21 cellular contexts compared by ENCODE assay signal in the genomic region with DNA sequence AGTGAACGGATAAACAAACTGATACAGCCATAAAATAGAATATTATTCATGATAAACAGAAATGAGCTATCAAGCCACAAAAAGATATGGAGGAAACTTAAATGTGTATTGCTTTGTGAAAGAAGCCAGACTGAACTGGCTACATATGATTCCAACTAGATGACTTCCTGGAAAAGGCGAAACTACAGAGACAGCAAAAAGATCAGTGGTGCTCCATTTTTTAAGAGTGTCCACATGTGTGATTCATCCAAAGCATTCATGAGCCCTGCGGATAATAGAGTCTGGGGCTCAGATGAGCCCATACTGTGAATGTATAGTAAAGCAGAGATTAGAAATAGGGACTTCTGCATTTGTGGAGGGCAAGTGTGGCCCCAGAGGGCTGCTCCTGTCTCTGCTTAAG. TPM values are rescaled to one million over a fixed set of nuclear protein-coding genes. Genes with fewer than 3 reads are reported as not detected.
A peak's percentile ranks its signal among the peaks of the same experiment; 100 is the strongest.
DNase-seq lines count a peak whose midpoint lies in the region; ATAC-seq and TF ChIP-seq lines count a peak whose summit lies in the region.
"Had no signal": no experiment of that assay in that cellular context is flagged by ENCODE, and none has a peak within 500 bp of the region (broad histone marks: within the 10 kb centered on the region; RNA-seq: fewer than 3 reads in every experiment).

No MANE protein-coding gene starts in this region.

- no peak overlapping the region for H4K5ac ChIP-seq in H9 (ENCODE audit: insufficient read length, low read depth, low read length)

- DNase-seq in activated naive CD4-positive, alpha-beta T cell treated with anti-CD3 and anti-CD28 coated beads for 36 hours, result no peak
- DNase-seq in memory B cell (ENCODE audit: low spot score in 2 of 2) (no peak), type B pancreatic cell (ENCODE audit: extremely low spot score, unreplicated experiment) (no peak), H9 (no peak)
- DNase-seq in effector CD4-positive, alpha-beta T cell, result no peak
- DNase-seq: Calu3, DND-41, GOT3, HCEC 1CT, NCI-H2081, NCI-H2227 treated with DMSO at 0.1 percent for 48 hours, NCI-H69, PC-3, SJCRH30, T-cell had no signal

- no peaks in the 10 kb centered on the region for H3K27me3 Mint-ChIP-seq in activated naive CD4-positive, alpha-beta T cell treated with anti-CD3 and anti-CD28 coated beads, Interleukin-2, amount 50 U/mL, for 24 hours
- no peaks in the 10 kb centered on the region for H3K27me3 Mint-ChIP-seq in activated naive CD4-positive, alpha-beta T cell treated with anti-CD3 and anti-CD28 coated beads for 36 hours (ENCODE audit: low read depth)
- no peaks in the 10 kb centered on the region for H3K27me3 Mint-ChIP-seq in brain
- peaks cover 3% of the 10 kb centered on the region for H3K27me3 Mint-ChIP-seq in memory B cell
- H3K27me3 Mint-ChIP-seq in type B pancreatic cell, result no peaks in the 10 kb centered on the region
- peaks cover 13% of the 10 kb centered on the region for H3K27me3 Mint-ChIP-seq in H9 (ENCODE audit: low read depth)

- H3K4me3 Mint-ChIP-seq in activated naive CD4-positive, alpha-beta T cell treated with anti-CD3 and anti-CD28 coated beads, Interleukin-2, amount 50 U/mL, for 24 hours, result no peak overlapping the region
- no peak overlapping the region for H3K4me3 Mint-ChIP-seq in activated naive CD4-positive, alpha-beta T cell treated with anti-CD3 and anti-CD28 coated beads for 36 hours
- H3K4me3 Mint-ChIP-seq in brain (no peak overlapping the region), memory B cell (no peak overlapping the region), type B pancreatic cell (no peak overlapping the region), H9 (no peak overlapping the region)
- H3K4me3 Mint-ChIP-seq: IgD-negative memory B cell, T-cell had no signal

- H2BK5ac ChIP-seq in H9 (ENCODE audit: insufficient read length, low read length), result no peak overlapping the region

- no peak overlapping the region for H3K27ac ChIP-seq in H9 (ENCODE audit: insufficient read length, low read depth, low read length)
- H3K27ac ChIP-seq: HL-60, SJCRH30 had no signal

- no peak overlapping the region for H2AFZ ChIP-seq in H9 (ENCODE audit: low read length)

- H3K9me3 Mint-ChIP-seq in activated naive CD4-positive, alpha-beta T cell treated with anti-CD3 and anti-CD28 coated beads, Interleukin-2, amount 50 U/mL, for 24 hours, result no peaks in the 10 kb centered on the region
- H3K9me3 Mint-ChIP-seq in activated naive CD4-positive, alpha-beta T cell treated with anti-CD3 and anti-CD28 coated beads for 36 hours, result no peaks in the 10 kb centered on the region
- H3K9me3 Mint-ChIP-seq in brain (no peaks in the 10 kb centered on the region), memory B cell (no peaks in the 10 kb centered on the region), type B pancreatic cell (no peaks in the 10 kb centered on the region), H9 (no peaks in the 10 kb centered on the region)
- H3K9me3 Mint-ChIP-seq: IgD-negative memory B cell, T-cell had no signal

- no peaks in the 10 kb centered on the region for H3K23me2 ChIP-seq in H9 (ENCODE audit: insufficient read length, low read depth, low read length, poor library complexity, severe bottlenecking)

- no peak overlapping the region for H2BK120ac ChIP-seq in H9 (ENCODE audit: low read depth, low read length, poor library complexity, severe bottlenecking)

- TF ChIP-seq CTCF in brain (conservative IDR thresholded peaks at IDR 0.05) (no peak), type B pancreatic cell (conservative IDR thresholded peaks at IDR 0.05) (no peak), H9 (conservative IDR thresholded peaks at IDR 0.05) (no peak)

- CTCF ChIA-PET in activated naive CD4-positive, alpha-beta T cell treated with anti-CD3 and anti-CD28 coated beads for 36 hours (lab: Charles Lee), result interaction anchor here (0.6 to 6.8 kb wide), 5 partner anchors 13 to 243 kb away, joined by 3 to 31 read pairs (median 4); no protein-coding TSS in a partner anchor

- no peak overlapping the region for H3K14ac ChIP-seq in H9 (ENCODE audit: insufficient read depth, low read length)

- H3K9me3 ChIP-seq in H9 (ENCODE audit: control insufficient read depth, low read depth, low read length), result no peaks in the 10 kb centered on the region
- H3K9me3 ChIP-seq: SJCRH30 had no signal

- no peak overlapping the region for H3K18ac ChIP-seq in H9 (ENCODE audit: insufficient read length, low read depth, low read length)

- H3K4me1 ChIP-seq in H9 (ENCODE audit: insufficient read depth, low read length), result no peaks in the 10 kb centered on the region

- peak overlapping the region; percentile 23 for H3K27ac Mint-ChIP-seq in activated naive CD4-positive, alpha-beta T cell treated with anti-CD3 and anti-CD28 coated beads, Interleukin-2, amount 50 U/mL, for 24 hours
- no peak overlapping the region for H3K27ac Mint-ChIP-seq in activated naive CD4-positive, alpha-beta T cell treated with anti-CD3 and anti-CD28 coated beads for 36 hours
- H3K27ac Mint-ChIP-seq in brain (peak overlapping the region in 4 of 5 experiments; percentile 21 to 78 (median 32)), memory B cell (peak overlapping the region; percentile 19), type B pancreatic cell (peak overlapping the region; percentile 47), H9 (no peak overlapping the region; a peak in 1 of 7 replicates)
- H3K27ac Mint-ChIP-seq: IgD-negative memory B cell, T-cell had no signal

- no peak overlapping the region for H3K4me2 ChIP-seq in H9 (ENCODE audit: insufficient read depth, insufficient read length, low read length)

- H3K79me1 ChIP-seq in H9 (ENCODE audit: insufficient read depth, low read depth, low read length, poor library complexity, severe bottlenecking), result no peaks in the 10 kb centered on the region

- no peak overlapping the region for H2BK12ac ChIP-seq in H9 (ENCODE audit: insufficient read length, low read depth, low read length)

- no peak overlapping the region for H3K4ac ChIP-seq in H9 (ENCODE audit: low read depth, low read length)

- H3T11ph ChIP-seq in H9 (ENCODE audit: low read length), result no peak overlapping the region

- H3K56ac ChIP-seq in H9 (ENCODE audit: insufficient read length, low read depth, low read length), result no peak overlapping the region

- no peak overlapping the region for H4K91ac ChIP-seq in H9 (ENCODE audit: insufficient read length, low read depth, low read length)

- H4K8ac ChIP-seq in H9 (replicated peaks; ENCODE audit: insufficient read length, low read depth, low read length), result no peak overlapping the region

- H3K27me3 ChIP-seq in H9 (ENCODE audit: insufficient read depth, low read length), result no peaks in the 10 kb centered on the region; the same call in 1 of the 2 replicates

- H3K36me3 Mint-ChIP-seq in activated naive CD4-positive, alpha-beta T cell treated with anti-CD3 and anti-CD28 coated beads, Interleukin-2, amount 50 U/mL, for 24 hours, result no peaks in the 10 kb centered on the region
- H3K36me3 Mint-ChIP-seq in activated naive CD4-positive, alpha-beta T cell treated with anti-CD3 and anti-CD28 coated beads for 36 hours (ENCODE audit: low read depth), result no peaks in the 10 kb centered on the region
- no peaks in the 10 kb centered on the region for H3K36me3 Mint-ChIP-seq in brain
- H3K36me3 Mint-ChIP-seq in memory B cell, result no peaks in the 10 kb centered on the region
- peaks cover 4% of the 10 kb centered on the region for H3K36me3 Mint-ChIP-seq in type B pancreatic cell
- no peaks in the 10 kb centered on the region for H3K36me3 Mint-ChIP-seq in H9 (ENCODE audit: insufficient read depth in 1 of 3, low read depth in 3 of 3)
- H3K36me3 Mint-ChIP-seq: IgD-negative memory B cell, T-cell had no signal

- ATAC-seq in memory B cell (ENCODE audit: low read depth) (no peak), GM19035 (IDR thresholded peaks at IDR 0.05; ENCODE audit: unreplicated experiment) (no peak)
- ATAC-seq: PC-3, Right ventricle myocardium inferior, T-cell had no signal

- no peaks in the 10 kb centered on the region for H4K20me1 ChIP-seq in H9 (ENCODE audit: control insufficient read depth, insufficient read depth, insufficient read length)

- no peaks in the 10 kb centered on the region for H3K4me1 Mint-ChIP-seq in activated naive CD4-positive, alpha-beta T cell treated with anti-CD3 and anti-CD28 coated beads, Interleukin-2, amount 50 U/mL, for 24 hours
- no peaks in the 10 kb centered on the region for H3K4me1 Mint-ChIP-seq in activated naive CD4-positive, alpha-beta T cell treated with anti-CD3 and anti-CD28 coated beads for 36 hours (ENCODE audit: low read depth)
- H3K4me1 Mint-ChIP-seq in brain, result peaks cover 17% of the 10 kb centered on the region
- no peaks in the 10 kb centered on the region for H3K4me1 Mint-ChIP-seq in memory B cell
- peaks cover 20% of the 10 kb centered on the region for H3K4me1 Mint-ChIP-seq in type B pancreatic cell (ENCODE audit: unreplicated experiment)
- H3K4me1 Mint-ChIP-seq in H9, result peaks cover 4 to 6% of the 10 kb centered on the region in 2 experiments; a peak in 1 of 4 replicates
- H3K4me1 Mint-ChIP-seq: IgD-negative memory B cell, T-cell had no signal

- H2BK20ac ChIP-seq in H9 (ENCODE audit: low read depth, low read length, poor library complexity, severe bottlenecking), result no peak overlapping the region

- no peak overlapping the region for H3K9ac ChIP-seq in H9 (ENCODE audit: extremely low read depth, insufficient read length, low read length)

- H2BK15ac ChIP-seq in H9 (ENCODE audit: low read depth, low read length), result no peak overlapping the region

- no peak overlapping the region for H2AK5ac ChIP-seq in H9 (ENCODE audit: insufficient read length, low read length)

- intact Hi-C loops in activated naive CD4-positive, alpha-beta T cell treated with anti-CD3 and anti-CD28 coated beads for 36 hours (cut with micrococcal nuclease), result no loop called here

- no peak overlapping the region for H3K23ac ChIP-seq in H9 (ENCODE audit: insufficient read length, low read depth, low read length)

- no CpG with 5 or more reads among the region's 3 CpGs for WGBS in H9 (ENCODE audit: extremely low coverage, insufficient read length, low lambda C conversion rate)

- H3K79me2 ChIP-seq in H9 (ENCODE audit: insufficient read depth, low read length), result no peaks in the 10 kb centered on the region

RNA-seq across cellular contexts. Expression of a gene that starts 7.8 kb away (rescaled TPM):
- 10 to 100 TPM; 22.0 to 22.8 TPM for total RNA-seq in activated naive CD4-positive, alpha-beta T cell treated with anti-CD3 and anti-CD28 coated beads for 36 hours
- polyA plus RNA-seq in brain (ENCODE audit: insufficient read depth, low read depth, low replicate concordance), result 113 TPM
- total RNA-seq in type B pancreatic cell (ENCODE audit: low replicate concordance), result 38.6 and 40.1 TPM in 2 replicates
- total RNA-seq in H9 (2021), result 36.8 and 37.0 TPM in 2 replicates

RNA-seq across cellular contexts. Expression of a gene that starts 27.7 kb away (rescaled TPM):
- 10 to 100 TPM; 28.5 to 29.2 TPM for total RNA-seq in activated naive CD4-positive, alpha-beta T cell treated with anti-CD3 and anti-CD28 coated beads for 36 hours
- 24.1 TPM for polyA plus RNA-seq in brain (ENCODE audit: insufficient read depth, low read depth, low replicate concordance)
- total RNA-seq in type B pancreatic cell (ENCODE audit: low replicate concordance) (37.2 and 105 TPM in 2 replicates), H9 (2021) (12.0 and 13.0 TPM in 2 replicates)

RNA-seq across cellular contexts. Expression of a gene that starts 52.6 kb away (rescaled TPM):
- 1 to 10 TPM; 5.2 to 5.3 TPM for total RNA-seq in activated naive CD4-positive, alpha-beta T cell treated with anti-CD3 and anti-CD28 coated beads for 36 hours
- polyA plus RNA-seq in brain (ENCODE audit: insufficient read depth, low read depth, low replicate concordance), result 6.9 TPM
- 15.6 and 39.9 TPM in 2 replicates for total RNA-seq in type B pancreatic cell (ENCODE audit: low replicate concordance)
- 7.0 and 7.7 TPM in 2 replicates for total RNA-seq in H9 (2021)

Comparison
In these comparisons a context has a peak if more than half of its experiments do, and no peak if none do; other contexts are left out.
1. H3K27ac Mint-ChIP-seq: peak in activated naive CD4-positive, alpha-beta T cell treated with anti-CD3 and anti-CD28 coated beads, Interleukin-2, amount 50 U/mL, for 24 hours (single experiment), brain (4 of 5), memory B cell (single experiment) and type B pancreatic cell (single experiment); none in activated naive CD4-positive, alpha-beta T cell treated with anti-CD3 and anti-CD28 coated beads for 36 hours (single experiment) and H9 (0 of 3).